ENCODE assay signal across 8 cellular contexts in the genomic region with DNA sequence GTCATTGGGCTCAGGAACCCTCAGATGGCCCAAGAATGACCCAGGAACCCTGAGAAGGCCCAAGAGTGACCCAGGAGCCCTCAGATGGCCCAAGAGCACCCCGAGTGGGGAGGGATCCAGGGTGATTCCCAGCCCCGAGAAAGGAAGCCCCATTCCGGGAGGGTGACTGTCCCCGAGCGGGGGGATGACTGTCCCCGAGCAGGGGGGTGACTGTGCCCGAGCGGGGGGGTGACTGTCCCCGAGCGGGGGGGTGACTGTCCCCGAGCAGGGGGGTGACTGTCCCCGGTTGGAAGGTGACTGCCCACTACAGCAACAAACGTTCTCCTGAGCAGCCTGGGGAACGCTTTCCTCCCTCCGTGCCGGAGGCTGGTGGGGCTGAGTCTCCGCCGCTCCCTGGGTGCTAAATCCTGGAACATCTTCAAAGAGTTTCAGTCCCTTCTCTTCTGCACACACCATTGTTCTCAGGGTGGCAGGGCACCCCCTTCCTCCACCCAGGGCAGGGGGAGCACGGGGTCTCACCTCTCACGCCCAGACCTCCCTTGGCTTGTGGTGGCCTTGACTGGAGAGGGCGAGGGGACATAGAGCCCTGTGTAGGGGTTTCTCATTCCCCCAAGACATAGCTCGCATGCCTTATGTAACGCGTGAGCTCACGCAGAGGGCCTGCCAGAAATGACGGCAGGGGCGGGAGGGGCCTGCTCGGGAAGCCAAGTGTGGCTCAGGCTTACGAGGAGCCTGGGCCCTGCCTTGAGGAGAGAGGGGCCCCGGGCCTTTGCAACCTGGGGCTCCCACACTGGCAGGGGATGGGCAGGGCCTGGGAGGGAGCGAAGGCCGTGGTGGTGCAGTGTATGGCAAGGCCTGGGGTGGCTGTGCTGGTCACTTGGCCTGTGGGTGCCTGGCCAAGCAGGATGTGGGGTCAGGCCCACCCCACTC. TPM values are rescaled to one million over a fixed set of nuclear protein-coding genes. Genes with fewer than 3 reads are reported as not detected.
A peak's percentile ranks its signal among the peaks of the same experiment; 100 is the strongest.
DNase-seq lines count a peak whose midpoint lies in the region; ATAC-seq and TF ChIP-seq lines count a peak whose summit lies in the region.

No MANE protein-coding gene starts in this region.

- DNase-seq in Panc1 (ENCODE audit: low read depth, low spot score): no peak
- peak; percentile 64 to 74 (median 73) for DNase-seq in mucosa of descending colon
- peak; percentile 81 to 86 for DNase-seq in thyroid gland
- DNase-seq in stimulated activated CD4-positive, alpha-beta T cell treated with anti-CD3 and anti-CD28 coated beads, Interleukin-2, amount 100 ng/mL, for 24 hours: no peak
- no peak for DNase-seq in NCI-H187 (lab: John Stamatoyannopoulos, UW)
- no peak for DNase-seq in activated effector memory CD4-positive, alpha-beta T cell treated with Interleukin-2 at 50 U/mL for 16 hours

- 23 to 38% methylated on average over 32 of the region's 32 CpGs for WGBS in esophagus, 2 donors
- 26 to 29% methylated on average over 17 to 20 of the region's 32 CpGs for WGBS in thyroid gland, 2 donors

- H3K4me3 ChIP-seq in Panc1 (ENCODE audit: low read depth in 2 of 2, low read length in 2 of 2) (no peak overlapping the region), esophagus (ENCODE audit: low read depth in 1 of 2, low read length in 2 of 2) (no peak overlapping the region), mucosa of descending colon (no peak overlapping the region), thyroid gland (replicated peaks in 1 of 3) (peak overlapping the region in 1 of 3 donors; percentile 5)

- H3K27me3 ChIP-seq in Panc1 (ENCODE audit: control insufficient read depth, insufficient read depth, low read length): no peaks in the 10 kb centered on the region
- no peaks in the 10 kb centered on the region for H3K27me3 ChIP-seq in esophagus (ENCODE audit: control insufficient read depth in 1 of 2, insufficient read depth in 2 of 2, low read length in 2 of 2)
- no peaks in the 10 kb centered on the region for H3K27me3 ChIP-seq in thyroid gland

- POLR2A ChIA-PET in Panc1 (lab: Charles Lee): no interaction called here

- CTCF ChIA-PET in Panc1 (lab: Charles Lee): interaction anchor here (0.7 kb wide), 2 partner anchors 41 to 50 kb away, joined by 3 read pairs; no protein-coding TSS in a partner anchor

- ATAC-seq in Panc1: no peak
- peak; percentile 11 for ATAC-seq in mucosa of descending colon
- no peak for ATAC-seq in GM21360 (IDR thresholded peaks at IDR 0.05; ENCODE audit: unreplicated experiment)

- peak overlapping the region; percentile 82 for H3K27ac ChIP-seq in Panc1 (ENCODE audit: low read length)
- peak overlapping the region; percentile 91 to 95 for H3K27ac ChIP-seq in esophagus (ENCODE audit: low read depth in 2 of 2, low read length in 1 of 2)
- peak overlapping the region; percentile 98 to 99 (median 98) for H3K27ac ChIP-seq in thyroid gland

- no peaks in the 10 kb centered on the region for H3K9me3 ChIP-seq in Panc1 (ENCODE audit: control insufficient read depth, insufficient read depth, low read depth, low read length)
- H3K9me3 ChIP-seq in esophagus (ENCODE audit: control insufficient read depth in 2 of 2, insufficient read depth in 1 of 2, low read depth in 1 of 2, low read length in 1 of 2): no peaks in the 10 kb centered on the region
- H3K9me3 ChIP-seq in mucosa of descending colon: no peaks in the 10 kb centered on the region
- no peaks in the 10 kb centered on the region for H3K9me3 ChIP-seq in thyroid gland

- BruUV-seq in Panc1 (replicated peaks; lab: Mats Ljungman, UMichigan): no TSS peak

- TF ChIP-seq CTCF in Panc1 (IDR thresholded peaks at IDR 0.05) (no peak), mucosa of descending colon (IDR thresholded peaks at IDR 0.05) (no peak), thyroid gland (IDR thresholded peaks at IDR 0.05) (no peak)

- no peaks in the 10 kb centered on the region for H3K36me3 ChIP-seq in Panc1 (ENCODE audit: control insufficient read depth, insufficient read depth, low read length)
- no peaks in the 10 kb centered on the region for H3K36me3 ChIP-seq in esophagus (ENCODE audit: control insufficient read depth in 2 of 2, insufficient read depth in 2 of 2, low read length in 1 of 2)
- H3K36me3 ChIP-seq in mucosa of descending colon (ENCODE audit: low read depth): no peaks in the 10 kb centered on the region
- H3K36me3 ChIP-seq in thyroid gland: no peaks in the 10 kb centered on the region

- peak in 1 of 2 donors; percentile 66 for TF ChIP-seq POLR2A in thyroid gland (IDR thresholded peaks at IDR 0.05)

- intact Hi-C loops in Panc1 (cut with micrococcal nuclease; ENCODE audit: unreplicated experiment) (no loop called here), mucosa of descending colon (cut with DNase I, micrococcal nuclease) (no loop called here), thyroid gland (cut with DNase I) (loop anchor here (5.0 kb wide), 1 partner anchor 103 kb away; no protein-coding TSS in a partner anchor)

- H3K4me1 ChIP-seq in Panc1 (ENCODE audit: control insufficient read depth, insufficient read depth, low read length) (peaks cover 43% of the 10 kb centered on the region), esophagus (ENCODE audit: control insufficient read depth in 2 of 2, insufficient read depth in 2 of 2, low read length in 1 of 2) (peaks cover 14 to 41% of the 10 kb centered on the region in 2 donors), mucosa of descending colon (ENCODE audit: low read depth) (peaks cover 19% of the 10 kb centered on the region), thyroid gland (peaks cover 34 to 51% of the 10 kb centered on the region in 2 donors)

- in situ Hi-C loops in Panc1 (cut with HindIII; ENCODE audit: low pct_unique_long_range_greater_than_20kb, low sequenced_read_pairs): no loop called here

RNA-seq across cellular contexts. Expression of gene SKI, which starts 14.3 kb away (rescaled TPM):
- total RNA-seq in Panc1 (2021; ENCODE audit: unreplicated experiment) (63.2 TPM), mucosa of descending colon (10 to 100 TPM; 26.8 to 86.6 (median 29.0) TPM), thyroid gland (10 to 100 TPM; 31.4 to 59.6 (median 39.9) TPM)
- polyA plus RNA-seq in Panc1 (2012; ENCODE audit: insufficient read length): 35.0 TPM
- 10 to 100 TPM; 11.5 to 12.8 TPM for polyA plus RNA-seq in esophagus

RNA-seq across cellular contexts. Expression of gene FAAP20, which starts 19.3 kb away (rescaled TPM):
- total RNA-seq in Panc1 (2021; ENCODE audit: unreplicated experiment) (177 TPM), mucosa of descending colon (10 to 100 TPM; 23.4 to 42.6 (median 32.0) TPM), thyroid gland (10 to 100 TPM; 42.2 to 82.2 (median 50.2) TPM)
- polyA plus RNA-seq in Panc1 (2012; ENCODE audit: insufficient read length): 197 TPM
- polyA plus RNA-seq in esophagus: 10 to 100 TPM; 32.9 to 44.8 TPM

Comparison
In these comparisons a context has a peak if more than half of its experiments do, and no peak if none do; other contexts are left out.
1. DNase-seq: peak in mucosa of descending colon (3 of 3) and thyroid gland (2 of 2); none in Panc1 (single experiment), stimulated activated CD4-positive, alpha-beta T cell treated with anti-CD3 and anti-CD28 coated beads, Interleukin-2, amount 100 ng/mL, for 24 hours (0 of 2), NCI-H187 (0 of 2) and activated effector memory CD4-positive, alpha-beta T cell treated with Interleukin-2 at 50 U/mL for 16 hours (single experiment).
2. Peak in every context shown above with its lines, with median percentiles within 50 percentile points of each other: H3K27ac ChIP-seq.